1 cellular context compared by ENCODE assay signal in the genomic region with DNA sequence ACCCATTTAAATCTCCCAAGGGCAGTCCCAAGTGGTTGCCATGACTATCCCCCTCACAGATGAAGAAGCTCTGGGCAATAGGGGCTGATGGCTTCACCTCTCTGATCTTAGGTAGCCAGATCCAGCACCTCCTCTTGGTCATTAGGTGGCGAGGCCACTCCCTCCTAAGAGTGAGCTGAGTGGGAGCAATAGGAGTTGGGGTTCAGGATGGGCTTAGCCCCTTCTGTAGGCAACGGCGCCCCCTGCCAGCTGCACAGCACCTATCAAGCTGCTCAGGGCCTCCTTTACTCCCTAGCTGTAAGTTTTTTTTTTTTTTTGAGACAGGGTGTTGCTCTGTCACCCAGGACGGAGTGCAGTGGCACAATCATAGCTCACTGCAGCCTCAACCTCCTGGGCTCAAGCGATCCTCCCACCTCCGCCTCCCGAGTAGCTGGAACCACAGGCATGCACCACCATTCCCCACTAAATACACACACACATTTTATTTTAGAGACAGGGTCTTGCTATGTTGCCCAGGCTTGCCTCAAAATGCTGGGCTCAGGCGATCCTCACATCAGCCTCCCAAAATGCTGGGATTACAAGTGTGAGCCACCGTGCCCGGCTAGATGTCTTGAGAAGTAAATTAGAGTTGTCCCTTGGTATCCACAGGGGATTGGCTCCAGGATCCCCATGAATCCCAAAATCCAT.
TF ChIP-seq lines count a peak whose summit lies in the region.

No MANE protein-coding gene starts in this region.

TF ChIP-seq in K562, 482 proteins besides CTCF, POLR2A, EP300 and RAD21 (continued from another document):
- TF ChIP-seq, protein P1, sequence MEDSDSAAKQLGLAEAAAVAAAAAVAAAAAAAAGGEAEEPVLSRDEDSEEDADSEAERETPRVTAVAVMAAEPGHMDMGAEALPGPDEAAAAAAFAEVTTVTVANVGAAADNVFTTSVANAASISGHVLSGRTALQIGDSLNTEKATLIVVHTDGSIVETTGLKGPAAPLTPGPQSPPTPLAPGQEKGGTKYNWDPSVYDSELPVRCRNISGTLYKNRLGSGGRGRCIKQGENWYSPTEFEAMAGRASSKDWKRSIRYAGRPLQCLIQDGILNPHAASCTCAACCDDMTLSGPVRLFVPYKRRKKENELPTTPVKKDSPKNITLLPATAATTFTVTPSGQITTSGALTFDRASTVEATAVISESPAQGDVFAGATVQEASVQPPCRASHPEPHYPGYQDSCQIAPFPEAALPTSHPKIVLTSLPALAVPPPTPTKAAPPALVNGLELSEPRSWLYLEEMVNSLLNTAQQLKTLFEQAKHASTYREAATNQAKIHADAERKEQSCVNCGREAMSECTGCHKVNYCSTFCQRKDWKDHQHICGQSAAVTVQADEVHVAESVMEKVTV (CRISPR knock-in tag; IDR thresholded peaks at IDR 0.05) = peak; percentile 66
- TF ChIP-seq, protein P2, sequence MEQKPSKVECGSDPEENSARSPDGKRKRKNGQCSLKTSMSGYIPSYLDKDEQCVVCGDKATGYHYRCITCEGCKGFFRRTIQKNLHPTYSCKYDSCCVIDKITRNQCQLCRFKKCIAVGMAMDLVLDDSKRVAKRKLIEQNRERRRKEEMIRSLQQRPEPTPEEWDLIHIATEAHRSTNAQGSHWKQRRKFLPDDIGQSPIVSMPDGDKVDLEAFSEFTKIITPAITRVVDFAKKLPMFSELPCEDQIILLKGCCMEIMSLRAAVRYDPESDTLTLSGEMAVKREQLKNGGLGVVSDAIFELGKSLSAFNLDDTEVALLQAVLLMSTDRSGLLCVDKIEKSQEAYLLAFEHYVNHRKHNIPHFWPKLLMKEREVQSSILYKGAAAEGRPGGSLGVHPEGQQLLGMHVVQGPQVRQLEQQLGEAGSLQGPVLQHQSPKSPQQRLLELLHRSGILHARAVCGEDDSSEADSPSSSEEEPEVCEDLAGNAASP (IDR thresholded peaks at IDR 0.05) = no peak
- peak; percentile 93 for TF ChIP-seq ZNF384 (IDR thresholded peaks at IDR 0.05; ENCODE audit: low read depth, low read length)
- TF ChIP-seq, protein P3, sequence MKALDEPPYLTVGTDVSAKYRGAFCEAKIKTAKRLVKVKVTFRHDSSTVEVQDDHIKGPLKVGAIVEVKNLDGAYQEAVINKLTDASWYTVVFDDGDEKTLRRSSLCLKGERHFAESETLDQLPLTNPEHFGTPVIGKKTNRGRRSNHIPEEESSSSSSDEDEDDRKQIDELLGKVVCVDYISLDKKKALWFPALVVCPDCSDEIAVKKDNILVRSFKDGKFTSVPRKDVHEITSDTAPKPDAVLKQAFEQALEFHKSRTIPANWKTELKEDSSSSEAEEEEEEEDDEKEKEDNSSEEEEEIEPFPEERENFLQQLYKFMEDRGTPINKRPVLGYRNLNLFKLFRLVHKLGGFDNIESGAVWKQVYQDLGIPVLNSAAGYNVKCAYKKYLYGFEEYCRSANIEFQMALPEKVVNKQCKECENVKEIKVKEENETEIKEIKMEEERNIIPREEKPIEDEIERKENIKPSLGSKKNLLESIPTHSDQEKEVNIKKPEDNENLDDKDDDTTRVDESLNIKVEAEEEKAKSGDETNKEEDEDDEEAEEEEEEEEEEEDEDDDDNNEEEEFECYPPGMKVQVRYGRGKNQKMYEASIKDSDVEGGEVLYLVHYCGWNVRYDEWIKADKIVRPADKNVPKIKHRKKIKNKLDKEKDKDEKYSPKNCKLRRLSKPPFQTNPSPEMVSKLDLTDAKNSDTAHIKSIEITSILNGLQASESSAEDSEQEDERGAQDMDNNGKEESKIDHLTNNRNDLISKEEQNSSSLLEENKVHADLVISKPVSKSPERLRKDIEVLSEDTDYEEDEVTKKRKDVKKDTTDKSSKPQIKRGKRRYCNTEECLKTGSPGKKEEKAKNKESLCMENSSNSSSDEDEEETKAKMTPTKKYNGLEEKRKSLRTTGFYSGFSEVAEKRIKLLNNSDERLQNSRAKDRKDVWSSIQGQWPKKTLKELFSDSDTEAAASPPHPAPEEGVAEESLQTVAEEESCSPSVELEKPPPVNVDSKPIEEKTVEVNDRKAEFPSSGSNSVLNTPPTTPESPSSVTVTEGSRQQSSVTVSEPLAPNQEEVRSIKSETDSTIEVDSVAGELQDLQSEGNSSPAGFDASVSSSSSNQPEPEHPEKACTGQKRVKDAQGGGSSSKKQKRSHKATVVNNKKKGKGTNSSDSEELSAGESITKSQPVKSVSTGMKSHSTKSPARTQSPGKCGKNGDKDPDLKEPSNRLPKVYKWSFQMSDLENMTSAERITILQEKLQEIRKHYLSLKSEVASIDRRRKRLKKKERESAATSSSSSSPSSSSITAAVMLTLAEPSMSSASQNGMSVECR (CRISPR knock-in tag; IDR thresholded peaks at IDR 0.05) = no peak
- TF ChIP-seq WHSC1 (IDR thresholded peaks at IDR 0.05; ENCODE audit: low read length) = no peak
- no peak for TF ChIP-seq SMAD4 (CRISPR knock-in tag; conservative IDR thresholded peaks at IDR 0.05)
- TF ChIP-seq, protein P4, sequence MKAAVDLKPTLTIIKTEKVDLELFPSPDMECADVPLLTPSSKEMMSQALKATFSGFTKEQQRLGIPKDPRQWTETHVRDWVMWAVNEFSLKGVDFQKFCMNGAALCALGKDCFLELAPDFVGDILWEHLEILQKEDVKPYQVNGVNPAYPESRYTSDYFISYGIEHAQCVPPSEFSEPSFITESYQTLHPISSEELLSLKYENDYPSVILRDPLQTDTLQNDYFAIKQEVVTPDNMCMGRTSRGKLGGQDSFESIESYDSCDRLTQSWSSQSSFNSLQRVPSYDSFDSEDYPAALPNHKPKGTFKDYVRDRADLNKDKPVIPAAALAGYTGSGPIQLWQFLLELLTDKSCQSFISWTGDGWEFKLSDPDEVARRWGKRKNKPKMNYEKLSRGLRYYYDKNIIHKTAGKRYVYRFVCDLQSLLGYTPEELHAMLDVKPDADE (conservative IDR thresholded peaks at IDR 0.05; ENCODE audit: control insufficient read depth, low read depth, low read length) = no peak
- TF ChIP-seq HDGF (IDR thresholded peaks at IDR 0.05) = peak; percentile 79; the same call in 1 of the 2 replicates
- TF ChIP-seq FOXA3 (CRISPR knock-in tag; conservative IDR thresholded peaks at IDR 0.05 in 1 of 2, IDR thresholded peaks at IDR 0.05 in 1 of 2) = no peak
